In genomic region chr12:132472386-132472785, GRCh38 we compare ENCODE assay signal across 19 cellular contexts. TPM values are rescaled to one million over a fixed set of nuclear protein-coding genes. Genes with fewer than 3 reads are reported as not detected.
DNase-seq lines count a peak whose midpoint lies in the region; ATAC-seq and TF ChIP-seq lines count a peak whose summit lies in the region.
"Had no signal": no experiment of that assay in that cellular context is flagged by ENCODE, and none has a peak within 500 bp of the region (broad histone marks: within the 10 kb centered on the region; RNA-seq: fewer than 3 reads in every experiment).

No MANE protein-coding gene starts in this region.

- H3K9me3 ChIP-seq in spleen (no peaks in the 10 kb centered on the region), vagina (no peaks in the 10 kb centered on the region)
- H3K9me3 ChIP-seq: colonic mucosa, sigmoid colon, SJCRH30 had no signal

- TF ChIP-seq CTCF in spleen (IDR thresholded peaks at IDR 0.05 in 8 of 11, conservative IDR thresholded peaks at IDR 0.05 in 3 of 11) = no peak
- TF ChIP-seq CTCF in vagina (IDR thresholded peaks at IDR 0.05) = no peak

- H3K4me3 Mint-ChIP-seq in activated naive CD4-positive, alpha-beta T cell treated with anti-CD3 and anti-CD28 coated beads, Interleukin-2, amount 50 U/mL, for 24 hours = peak overlapping the region; percentile 72
- H3K4me3 Mint-ChIP-seq in IgD-negative memory B cell = peak overlapping the region in 3 of 4 donors; percentile 55 to 93 (median 83)
- H3K4me3 Mint-ChIP-seq in central memory CD8-positive, alpha-beta T cell = peak overlapping the region; percentile 53

- H3K4me1 ChIP-seq in spleen = peaks cover 8 to 67% (median 39%) of the 10 kb centered on the region in 6 donors
- H3K4me1 ChIP-seq in vagina = no peaks in the 10 kb centered on the region
- H3K4me1 ChIP-seq: colonic mucosa, sigmoid colon, SJCRH30 had no signal

- no peaks in the 10 kb centered on the region for H3K9me3 Mint-ChIP-seq in activated naive CD4-positive, alpha-beta T cell treated with anti-CD3 and anti-CD28 coated beads, Interleukin-2, amount 50 U/mL, for 24 hours
- no peaks in the 10 kb centered on the region for H3K9me3 Mint-ChIP-seq in IgD-negative memory B cell
- H3K9me3 Mint-ChIP-seq in central memory CD8-positive, alpha-beta T cell = no peaks in the 10 kb centered on the region
- H3K9me3 Mint-ChIP-seq: activated T-helper 2 cell treated with anti-CD3 and anti-CD28 coated beads, Interferon-gamma antibody, Interleukin-2, Interleukin-4, amounts not matched to agents 10 μg/mL and 5 μg/mL and 100 μg/mL, durations not matched to agents 14 hours and 24 hours and 36 hours had no signal

- no peak for DNase-seq in activated naive CD4-positive, alpha-beta T cell treated with anti-CD3 and anti-CD28 coated beads, Interleukin-2, amount 50 U/mL, for 16 hours
- no peak for DNase-seq in central memory CD8-positive, alpha-beta T cell (ENCODE audit: low spot score in 2 of 2)
- peak; percentile 86 for DNase-seq in spleen
- no peak for DNase-seq in vagina (ENCODE audit: extremely low spot score in 2 of 2)
- DNase-seq in COLO829 (ENCODE audit: low spot score) = no peak
- DNase-seq in SKM-1 (lab: John Stamatoyannopoulos, UW; ENCODE audit: unreplicated experiment) = no peak
- DNase-seq: activated CD4-positive, alpha-beta T cell treated with anti-CD3 and anti-CD28 coated beads for 4 hours; colonic mucosa; hippocampal formation; midbrain; NCI-H1694; NCI-H510A treated with DMSO at 0.1 percent for 48 hours; occipital lobe; sigmoid colon; SJCRH30; stimulated activated CD4-positive, alpha-beta T cell treated with anti-CD3 and anti-CD28 coated beads, Interleukin-2, amount 100 ng/mL, for 24 hours had no signal

- TF ChIP-seq POLR2A in spleen (IDR thresholded peaks at IDR 0.05) = no peak
- TF ChIP-seq POLR2A in vagina (IDR thresholded peaks at IDR 0.05) = no peak

- no peak for ATAC-seq in central memory CD8-positive, alpha-beta T cell (replicated peaks; ENCODE audit: extremely low read depth, poor library complexity, severe bottlenecking)

- intact Hi-C loops in spleen (cut with DNase I; ENCODE audit: low total_unique reads) (no loop called here), vagina (cut with DNase I) (no loop called here)

- H3K27ac ChIP-seq in spleen (peak overlapping the region in 2 of 8 donors; percentile 67 to 68), vagina (no peak overlapping the region)
- H3K27ac ChIP-seq: colonic mucosa, sigmoid colon, SJCRH30 had no signal

- H3K27me3 ChIP-seq in spleen (replicated peaks in 1 of 7) (peaks cover 0 to 18% (median 0%) of the 10 kb centered on the region in 7 donors), vagina (no peaks in the 10 kb centered on the region)
- H3K27me3 ChIP-seq: colonic mucosa, SJCRH30 had no signal

- H3K4me1 Mint-ChIP-seq in activated naive CD4-positive, alpha-beta T cell treated with anti-CD3 and anti-CD28 coated beads, Interleukin-2, amount 50 U/mL, for 24 hours = peaks cover 47% of the 10 kb centered on the region
- H3K4me1 Mint-ChIP-seq in IgD-negative memory B cell = peaks cover 27 to 40% (median 34%) of the 10 kb centered on the region in 3 donors
- H3K4me1 Mint-ChIP-seq in central memory CD8-positive, alpha-beta T cell = peaks cover 49% of the 10 kb centered on the region

- WGBS in spleen, 5 donors = 75 to 90% (median 86%) methylated on average over 11 to 15 of the region's 15 CpGs

- H3K36me3 ChIP-seq in spleen (no peaks in the 10 kb centered on the region), vagina (no peaks in the 10 kb centered on the region)
- H3K36me3 ChIP-seq: colonic mucosa, sigmoid colon, SJCRH30 had no signal

- H3K36me3 Mint-ChIP-seq in activated naive CD4-positive, alpha-beta T cell treated with anti-CD3 and anti-CD28 coated beads, Interleukin-2, amount 50 U/mL, for 24 hours = no peaks in the 10 kb centered on the region
- H3K36me3 Mint-ChIP-seq in IgD-negative memory B cell = peaks cover 1% of the 10 kb centered on the region
- H3K36me3 Mint-ChIP-seq in central memory CD8-positive, alpha-beta T cell (ENCODE audit: insufficient read depth) = peaks cover 21% of the 10 kb centered on the region

- H3K27ac Mint-ChIP-seq in activated naive CD4-positive, alpha-beta T cell treated with anti-CD3 and anti-CD28 coated beads, Interleukin-2, amount 50 U/mL, for 24 hours = peak overlapping the region; percentile 68
- H3K27ac Mint-ChIP-seq in IgD-negative memory B cell = peak overlapping the region; percentile 63 to 93 (median 76)
- no peak overlapping the region for H3K27ac Mint-ChIP-seq in central memory CD8-positive, alpha-beta T cell (ENCODE audit: low read depth)
- H3K27ac Mint-ChIP-seq: activated T-helper 2 cell treated with anti-CD3 and anti-CD28 coated beads, Interferon-gamma antibody, Interleukin-2, Interleukin-4, amounts not matched to agents 10 μg/mL and 5 μg/mL and 100 μg/mL, durations not matched to agents 14 hours and 24 hours and 36 hours had no signal

- H3K4me3 ChIP-seq in spleen (peak overlapping the region in 2 of 8 donors; percentile 12 to 59), vagina (no peak overlapping the region)
- H3K4me3 ChIP-seq: colonic mucosa, sigmoid colon, SJCRH30 had no signal

- no peaks in the 10 kb centered on the region for H3K27me3 Mint-ChIP-seq in activated naive CD4-positive, alpha-beta T cell treated with anti-CD3 and anti-CD28 coated beads, Interleukin-2, amount 50 U/mL, for 24 hours
- H3K27me3 Mint-ChIP-seq in IgD-negative memory B cell = peaks cover 9% of the 10 kb centered on the region
- no peaks in the 10 kb centered on the region for H3K27me3 Mint-ChIP-seq in central memory CD8-positive, alpha-beta T cell

RNA-seq across cellular contexts. Expression of gene FBRSL1, which starts 17.6 kb away (rescaled TPM):
- polyA plus RNA-seq in IgD-negative memory B cell (6.8 TPM), spleen (10 to 100 TPM; 14.3 to 40.3 (median 22.3) TPM)
- total RNA-seq in spleen (100 to 1,000 TPM in 1 of 7 donors, 10 to 100 TPM in 6; 28.3 to 161 (median 60.4) TPM), vagina (11.0 TPM)
